1 cellular context compared by ENCODE assay signal in the genomic region with DNA sequence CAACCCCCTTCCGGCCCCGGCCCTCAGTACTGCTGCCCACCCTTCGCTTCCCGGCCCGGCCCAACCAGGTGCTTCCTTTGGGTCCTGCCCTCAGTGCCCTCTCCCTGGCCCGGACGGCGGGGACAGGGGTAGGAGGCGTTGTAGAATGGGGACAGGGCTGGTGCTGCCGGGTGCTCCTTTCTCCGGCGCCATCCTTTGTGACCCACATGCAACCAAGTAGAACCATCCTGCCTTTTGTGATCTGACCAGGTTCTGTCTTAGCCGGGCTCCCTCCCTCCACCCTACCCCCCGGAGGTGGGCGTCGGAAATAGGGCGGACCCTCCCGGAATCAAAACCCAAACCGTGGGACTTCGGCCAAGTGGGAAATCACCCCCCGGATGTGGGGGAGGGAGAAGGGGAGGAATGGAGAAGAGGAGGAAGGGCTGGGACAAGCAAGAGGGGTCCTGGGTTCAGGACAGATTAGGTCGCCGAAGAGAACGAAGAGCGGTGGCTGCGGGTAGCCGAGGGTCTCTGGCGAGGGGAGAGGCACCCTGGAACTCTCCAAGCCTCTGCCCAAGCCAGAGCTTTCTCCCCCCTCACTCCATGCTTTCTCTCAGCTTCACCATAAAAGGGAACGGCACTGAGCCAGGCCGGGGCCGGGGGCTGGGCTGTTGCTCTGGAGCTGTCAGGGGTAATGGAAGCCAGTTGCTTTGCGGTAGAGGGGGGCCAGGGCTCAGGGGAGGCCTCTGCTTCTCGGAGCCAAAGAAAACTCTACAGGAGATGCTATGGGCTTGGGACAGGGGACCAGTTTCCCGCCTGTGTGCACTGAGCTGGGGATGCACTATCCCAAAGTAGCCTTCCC.
TF ChIP-seq lines count a peak whose summit lies in the region.

No MANE protein-coding gene starts in this region.

TF ChIP-seq in HepG2, 621 proteins besides CTCF, POLR2A, EP300 and RAD21 (continued from another document and continues in another):
- TF ChIP-seq, protein P1, sequence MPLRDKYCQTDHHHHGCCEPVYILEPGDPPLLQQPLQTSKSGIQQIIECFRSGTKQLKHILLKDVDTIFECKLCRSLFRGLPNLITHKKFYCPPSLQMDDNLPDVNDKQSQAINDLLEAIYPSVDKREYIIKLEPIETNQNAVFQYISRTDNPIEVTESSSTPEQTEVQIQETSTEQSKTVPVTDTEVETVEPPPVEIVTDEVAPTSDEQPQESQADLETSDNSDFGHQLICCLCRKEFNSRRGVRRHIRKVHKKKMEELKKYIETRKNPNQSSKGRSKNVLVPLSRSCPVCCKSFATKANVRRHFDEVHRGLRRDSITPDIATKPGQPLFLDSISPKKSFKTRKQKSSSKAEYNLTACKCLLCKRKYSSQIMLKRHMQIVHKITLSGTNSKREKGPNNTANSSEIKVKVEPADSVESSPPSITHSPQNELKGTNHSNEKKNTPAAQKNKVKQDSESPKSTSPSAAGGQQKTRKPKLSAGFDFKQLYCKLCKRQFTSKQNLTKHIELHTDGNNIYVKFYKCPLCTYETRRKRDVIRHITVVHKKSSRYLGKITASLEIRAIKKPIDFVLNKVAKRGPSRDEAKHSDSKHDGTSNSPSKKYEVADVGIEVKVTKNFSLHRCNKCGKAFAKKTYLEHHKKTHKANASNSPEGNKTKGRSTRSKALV (CRISPR knock-in tag; IDR thresholded peaks at IDR 0.05): no peak
- TF ChIP-seq, protein P2, sequence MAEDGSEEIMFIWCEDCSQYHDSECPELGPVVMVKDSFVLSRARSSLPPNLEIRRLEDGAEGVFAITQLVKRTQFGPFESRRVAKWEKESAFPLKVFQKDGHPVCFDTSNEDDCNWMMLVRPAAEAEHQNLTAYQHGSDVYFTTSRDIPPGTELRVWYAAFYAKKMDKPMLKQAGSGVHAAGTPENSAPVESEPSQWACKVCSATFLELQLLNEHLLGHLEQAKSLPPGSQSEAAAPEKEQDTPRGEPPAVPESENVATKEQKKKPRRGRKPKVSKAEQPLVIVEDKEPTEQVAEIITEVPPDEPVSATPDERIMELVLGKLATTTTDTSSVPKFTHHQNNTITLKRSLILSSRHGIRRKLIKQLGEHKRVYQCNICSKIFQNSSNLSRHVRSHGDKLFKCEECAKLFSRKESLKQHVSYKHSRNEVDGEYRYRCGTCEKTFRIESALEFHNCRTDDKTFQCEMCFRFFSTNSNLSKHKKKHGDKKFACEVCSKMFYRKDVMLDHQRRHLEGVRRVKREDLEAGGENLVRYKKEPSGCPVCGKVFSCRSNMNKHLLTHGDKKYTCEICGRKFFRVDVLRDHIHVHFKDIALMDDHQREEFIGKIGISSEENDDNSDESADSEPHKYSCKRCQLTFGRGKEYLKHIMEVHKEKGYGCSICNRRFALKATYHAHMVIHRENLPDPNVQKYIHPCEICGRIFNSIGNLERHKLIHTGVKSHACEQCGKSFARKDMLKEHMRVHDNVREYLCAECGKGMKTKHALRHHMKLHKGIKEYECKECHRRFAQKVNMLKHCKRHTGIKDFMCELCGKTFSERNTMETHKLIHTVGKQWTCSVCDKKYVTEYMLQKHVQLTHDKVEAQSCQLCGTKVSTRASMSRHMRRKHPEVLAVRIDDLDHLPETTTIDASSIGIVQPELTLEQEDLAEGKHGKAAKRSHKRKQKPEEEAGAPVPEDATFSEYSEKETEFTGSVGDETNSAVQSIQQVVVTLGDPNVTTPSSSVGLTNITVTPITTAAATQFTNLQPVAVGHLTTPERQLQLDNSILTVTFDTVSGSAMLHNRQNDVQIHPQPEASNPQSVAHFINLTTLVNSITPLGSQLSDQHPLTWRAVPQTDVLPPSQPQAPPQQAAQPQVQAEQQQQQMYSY (CRISPR knock-in tag; IDR thresholded peaks at IDR 0.05): no peak
- no peak for TF ChIP-seq SMARCC2 (IDR thresholded peaks at IDR 0.05)
- TF ChIP-seq, protein P3, sequence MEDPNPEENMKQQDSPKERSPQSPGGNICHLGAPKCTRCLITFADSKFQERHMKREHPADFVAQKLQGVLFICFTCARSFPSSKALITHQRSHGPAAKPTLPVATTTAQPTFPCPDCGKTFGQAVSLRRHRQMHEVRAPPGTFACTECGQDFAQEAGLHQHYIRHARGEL (CRISPR knock-in tag; IDR thresholded peaks at IDR 0.05): 0 out of 2 replicates have a peak, but pooled peaks have one; percentile 45
- TF ChIP-seq KDM1A (CRISPR knock-in tag; IDR thresholded peaks at IDR 0.05): no peak
- 0 out of 2 replicates have a peak, but pooled peaks have one; percentile 3 for TF ChIP-seq SNAPC2 (CRISPR knock-in tag; IDR thresholded peaks at IDR 0.05)
- TF ChIP-seq, protein P4, sequence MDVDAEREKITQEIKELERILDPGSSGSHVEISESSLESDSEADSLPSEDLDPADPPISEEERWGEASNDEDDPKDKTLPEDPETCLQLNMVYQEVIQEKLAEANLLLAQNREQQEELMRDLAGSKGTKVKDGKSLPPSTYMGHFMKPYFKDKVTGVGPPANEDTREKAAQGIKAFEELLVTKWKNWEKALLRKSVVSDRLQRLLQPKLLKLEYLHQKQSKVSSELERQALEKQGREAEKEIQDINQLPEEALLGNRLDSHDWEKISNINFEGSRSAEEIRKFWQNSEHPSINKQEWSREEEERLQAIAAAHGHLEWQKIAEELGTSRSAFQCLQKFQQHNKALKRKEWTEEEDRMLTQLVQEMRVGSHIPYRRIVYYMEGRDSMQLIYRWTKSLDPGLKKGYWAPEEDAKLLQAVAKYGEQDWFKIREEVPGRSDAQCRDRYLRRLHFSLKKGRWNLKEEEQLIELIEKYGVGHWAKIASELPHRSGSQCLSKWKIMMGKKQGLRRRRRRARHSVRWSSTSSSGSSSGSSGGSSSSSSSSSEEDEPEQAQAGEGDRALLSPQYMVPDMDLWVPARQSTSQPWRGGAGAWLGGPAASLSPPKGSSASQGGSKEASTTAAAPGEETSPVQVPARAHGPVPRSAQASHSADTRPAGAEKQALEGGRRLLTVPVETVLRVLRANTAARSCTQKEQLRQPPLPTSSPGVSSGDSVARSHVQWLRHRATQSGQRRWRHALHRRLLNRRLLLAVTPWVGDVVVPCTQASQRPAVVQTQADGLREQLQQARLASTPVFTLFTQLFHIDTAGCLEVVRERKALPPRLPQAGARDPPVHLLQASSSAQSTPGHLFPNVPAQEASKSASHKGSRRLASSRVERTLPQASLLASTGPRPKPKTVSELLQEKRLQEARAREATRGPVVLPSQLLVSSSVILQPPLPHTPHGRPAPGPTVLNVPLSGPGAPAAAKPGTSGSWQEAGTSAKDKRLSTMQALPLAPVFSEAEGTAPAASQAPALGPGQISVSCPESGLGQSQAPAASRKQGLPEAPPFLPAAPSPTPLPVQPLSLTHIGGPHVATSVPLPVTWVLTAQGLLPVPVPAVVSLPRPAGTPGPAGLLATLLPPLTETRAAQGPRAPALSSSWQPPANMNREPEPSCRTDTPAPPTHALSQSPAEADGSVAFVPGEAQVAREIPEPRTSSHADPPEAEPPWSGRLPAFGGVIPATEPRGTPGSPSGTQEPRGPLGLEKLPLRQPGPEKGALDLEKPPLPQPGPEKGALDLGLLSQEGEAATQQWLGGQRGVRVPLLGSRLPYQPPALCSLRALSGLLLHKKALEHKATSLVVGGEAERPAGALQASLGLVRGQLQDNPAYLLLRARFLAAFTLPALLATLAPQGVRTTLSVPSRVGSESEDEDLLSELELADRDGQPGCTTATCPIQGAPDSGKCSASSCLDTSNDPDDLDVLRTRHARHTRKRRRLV (CRISPR knock-in tag; IDR thresholded peaks at IDR 0.05): no peak
- TF ChIP-seq KLF12 (CRISPR knock-in tag; IDR thresholded peaks at IDR 0.05; ENCODE audit: borderline replicate concordance): no peak
- no peak for TF ChIP-seq WIZ (CRISPR knock-in tag; IDR thresholded peaks at IDR 0.05)
- no peak for TF ChIP-seq GZF1 (CRISPR knock-in tag; IDR thresholded peaks at IDR 0.05)
- TF ChIP-seq ZNF263 (CRISPR knock-in tag; IDR thresholded peaks at IDR 0.05): 0 out of 2 replicates have a peak, but pooled peaks have one; percentile 45
- TF ChIP-seq ARHGAP35 (CRISPR knock-in tag; IDR thresholded peaks at IDR 0.05; ENCODE audit: borderline replicate concordance): no peak
- TF ChIP-seq, protein P5, sequence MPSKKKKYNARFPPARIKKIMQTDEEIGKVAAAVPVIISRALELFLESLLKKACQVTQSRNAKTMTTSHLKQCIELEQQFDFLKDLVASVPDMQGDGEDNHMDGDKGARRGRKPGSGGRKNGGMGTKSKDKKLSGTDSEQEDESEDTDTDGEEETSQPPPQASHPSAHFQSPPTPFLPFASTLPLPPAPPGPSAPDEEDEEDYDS (CRISPR knock-in tag; IDR thresholded peaks at IDR 0.05): peak; percentile 35; the same call in 1 of the 2 replicates
- TF ChIP-seq ZBTB38 (CRISPR knock-in tag; IDR thresholded peaks at IDR 0.05): no peak
- TF ChIP-seq ZZZ3 (CRISPR knock-in tag; IDR thresholded peaks at IDR 0.05; ENCODE audit: borderline replicate concordance): no peak
- TF ChIP-seq ZNF383 (CRISPR knock-in tag; IDR thresholded peaks at IDR 0.05; ENCODE audit: borderline replicate concordance): no peak
- TF ChIP-seq, protein P6, sequence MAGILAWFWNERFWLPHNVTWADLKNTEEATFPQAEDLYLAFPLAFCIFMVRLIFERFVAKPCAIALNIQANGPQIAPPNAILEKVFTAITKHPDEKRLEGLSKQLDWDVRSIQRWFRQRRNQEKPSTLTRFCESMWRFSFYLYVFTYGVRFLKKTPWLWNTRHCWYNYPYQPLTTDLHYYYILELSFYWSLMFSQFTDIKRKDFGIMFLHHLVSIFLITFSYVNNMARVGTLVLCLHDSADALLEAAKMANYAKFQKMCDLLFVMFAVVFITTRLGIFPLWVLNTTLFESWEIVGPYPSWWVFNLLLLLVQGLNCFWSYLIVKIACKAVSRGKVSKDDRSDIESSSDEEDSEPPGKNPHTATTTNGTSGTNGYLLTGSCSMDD (CRISPR knock-in tag; IDR thresholded peaks at IDR 0.05): no peak
- no peak for TF ChIP-seq NPAS2 (CRISPR knock-in tag; IDR thresholded peaks at IDR 0.05; ENCODE audit: borderline replicate concordance)
- no peak for TF ChIP-seq NFKBIZ (CRISPR knock-in tag; IDR thresholded peaks at IDR 0.05)
- TF ChIP-seq, protein P7, sequence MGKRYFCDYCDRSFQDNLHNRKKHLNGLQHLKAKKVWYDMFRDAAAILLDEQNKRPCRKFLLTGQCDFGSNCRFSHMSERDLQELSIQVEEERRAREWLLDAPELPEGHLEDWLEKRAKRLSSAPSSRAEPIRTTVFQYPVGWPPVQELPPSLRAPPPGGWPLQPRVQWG (CRISPR knock-in tag; IDR thresholded peaks at IDR 0.05; ENCODE audit: borderline replicate concordance, low read depth): no peak
- no peak for TF ChIP-seq ZFY (CRISPR knock-in tag; IDR thresholded peaks at IDR 0.05)
- no peak for TF ChIP-seq FOSL2 (CRISPR knock-in tag; IDR thresholded peaks at IDR 0.05)
- TF ChIP-seq, protein P8, sequence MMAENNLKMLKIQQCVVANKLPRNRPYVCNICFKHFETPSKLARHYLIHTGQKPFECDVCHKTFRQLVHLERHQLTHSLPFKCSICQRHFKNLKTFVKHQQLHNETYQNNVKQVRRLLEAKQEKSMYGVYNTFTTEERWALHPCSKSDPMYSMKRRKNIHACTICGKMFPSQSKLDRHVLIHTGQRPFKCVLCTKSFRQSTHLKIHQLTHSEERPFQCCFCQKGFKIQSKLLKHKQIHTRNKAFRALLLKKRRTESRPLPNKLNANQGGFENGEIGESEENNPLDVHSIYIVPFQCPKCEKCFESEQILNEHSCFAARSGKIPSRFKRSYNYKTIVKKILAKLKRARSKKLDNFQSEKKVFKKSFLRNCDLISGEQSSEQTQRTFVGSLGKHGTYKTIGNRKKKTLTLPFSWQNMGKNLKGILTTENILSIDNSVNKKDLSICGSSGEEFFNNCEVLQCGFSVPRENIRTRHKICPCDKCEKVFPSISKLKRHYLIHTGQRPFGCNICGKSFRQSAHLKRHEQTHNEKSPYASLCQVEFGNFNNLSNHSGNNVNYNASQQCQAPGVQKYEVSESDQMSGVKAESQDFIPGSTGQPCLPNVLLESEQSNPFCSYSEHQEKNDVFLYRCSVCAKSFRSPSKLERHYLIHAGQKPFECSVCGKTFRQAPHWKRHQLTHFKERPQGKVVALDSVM (CRISPR knock-in tag; IDR thresholded peaks at IDR 0.05): no peak
- no peak for TF ChIP-seq THAP11 (CRISPR knock-in tag; IDR thresholded peaks at IDR 0.05)
- no peak for TF ChIP-seq DNMT1 (CRISPR knock-in tag; IDR thresholded peaks at IDR 0.05)
- no peak for TF ChIP-seq GATAD1 (CRISPR knock-in tag; IDR thresholded peaks at IDR 0.05)
- 0 out of 2 replicates have a peak, but pooled peaks have one; percentile 10 for TF ChIP-seq MEIS2 (CRISPR knock-in tag; IDR thresholded peaks at IDR 0.05)
- TF ChIP-seq, protein P9, sequence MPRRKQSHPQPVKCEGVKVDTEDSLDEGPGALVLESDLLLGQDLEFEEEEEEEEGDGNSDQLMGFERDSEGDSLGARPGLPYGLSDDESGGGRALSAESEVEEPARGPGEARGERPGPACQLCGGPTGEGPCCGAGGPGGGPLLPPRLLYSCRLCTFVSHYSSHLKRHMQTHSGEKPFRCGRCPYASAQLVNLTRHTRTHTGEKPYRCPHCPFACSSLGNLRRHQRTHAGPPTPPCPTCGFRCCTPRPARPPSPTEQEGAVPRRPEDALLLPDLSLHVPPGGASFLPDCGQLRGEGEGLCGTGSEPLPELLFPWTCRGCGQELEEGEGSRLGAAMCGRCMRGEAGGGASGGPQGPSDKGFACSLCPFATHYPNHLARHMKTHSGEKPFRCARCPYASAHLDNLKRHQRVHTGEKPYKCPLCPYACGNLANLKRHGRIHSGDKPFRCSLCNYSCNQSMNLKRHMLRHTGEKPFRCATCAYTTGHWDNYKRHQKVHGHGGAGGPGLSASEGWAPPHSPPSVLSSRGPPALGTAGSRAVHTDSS (CRISPR knock-in tag; conservative IDR thresholded peaks at IDR 0.05): no peak
- TF ChIP-seq FOXC1 (CRISPR knock-in tag; IDR thresholded peaks at IDR 0.05; ENCODE audit: borderline replicate concordance): no peak
- no peak for TF ChIP-seq ZBTB42 (CRISPR knock-in tag; IDR thresholded peaks at IDR 0.05)
- TF ChIP-seq, protein P10, sequence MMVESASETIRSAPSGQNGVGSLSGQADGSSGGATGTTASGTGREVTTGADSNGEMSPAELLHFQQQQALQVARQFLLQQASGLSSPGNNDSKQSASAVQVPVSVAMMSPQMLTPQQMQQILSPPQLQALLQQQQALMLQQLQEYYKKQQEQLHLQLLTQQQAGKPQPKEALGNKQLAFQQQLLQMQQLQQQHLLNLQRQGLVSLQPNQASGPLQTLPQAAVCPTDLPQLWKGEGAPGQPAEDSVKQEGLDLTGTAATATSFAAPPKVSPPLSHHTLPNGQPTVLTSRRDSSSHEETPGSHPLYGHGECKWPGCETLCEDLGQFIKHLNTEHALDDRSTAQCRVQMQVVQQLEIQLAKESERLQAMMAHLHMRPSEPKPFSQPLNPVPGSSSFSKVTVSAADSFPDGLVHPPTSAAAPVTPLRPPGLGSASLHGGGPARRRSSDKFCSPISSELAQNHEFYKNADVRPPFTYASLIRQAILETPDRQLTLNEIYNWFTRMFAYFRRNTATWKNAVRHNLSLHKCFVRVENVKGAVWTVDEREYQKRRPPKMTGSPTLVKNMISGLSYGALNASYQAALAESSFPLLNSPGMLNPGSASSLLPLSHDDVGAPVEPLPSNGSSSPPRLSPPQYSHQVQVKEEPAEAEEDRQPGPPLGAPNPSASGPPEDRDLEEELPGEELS (CRISPR knock-in tag; IDR thresholded peaks at IDR 0.05): 0 out of 2 replicates have a peak, but pooled peaks have one; percentile 10
- no peak for TF ChIP-seq U2AF2 (IDR thresholded peaks at IDR 0.05; ENCODE audit: low read depth, low read length)
- no peak for TF ChIP-seq LCORL (IDR thresholded peaks at IDR 0.05)
- TF ChIP-seq LCORL (CRISPR knock-in tag; IDR thresholded peaks at IDR 0.05): peak; percentile 89
- TF ChIP-seq, protein P11, sequence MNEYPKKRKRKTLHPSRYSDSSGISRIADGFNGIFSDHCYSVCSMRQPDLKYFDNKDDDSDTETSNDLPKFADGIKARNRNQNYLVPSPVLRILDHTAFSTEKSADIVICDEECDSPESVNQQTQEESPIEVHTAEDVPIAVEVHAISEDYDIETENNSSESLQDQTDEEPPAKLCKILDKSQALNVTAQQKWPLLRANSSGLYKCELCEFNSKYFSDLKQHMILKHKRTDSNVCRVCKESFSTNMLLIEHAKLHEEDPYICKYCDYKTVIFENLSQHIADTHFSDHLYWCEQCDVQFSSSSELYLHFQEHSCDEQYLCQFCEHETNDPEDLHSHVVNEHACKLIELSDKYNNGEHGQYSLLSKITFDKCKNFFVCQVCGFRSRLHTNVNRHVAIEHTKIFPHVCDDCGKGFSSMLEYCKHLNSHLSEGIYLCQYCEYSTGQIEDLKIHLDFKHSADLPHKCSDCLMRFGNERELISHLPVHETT (CRISPR knock-in tag; conservative IDR thresholded peaks at IDR 0.05): no peak
